In the genomic region with DNA sequence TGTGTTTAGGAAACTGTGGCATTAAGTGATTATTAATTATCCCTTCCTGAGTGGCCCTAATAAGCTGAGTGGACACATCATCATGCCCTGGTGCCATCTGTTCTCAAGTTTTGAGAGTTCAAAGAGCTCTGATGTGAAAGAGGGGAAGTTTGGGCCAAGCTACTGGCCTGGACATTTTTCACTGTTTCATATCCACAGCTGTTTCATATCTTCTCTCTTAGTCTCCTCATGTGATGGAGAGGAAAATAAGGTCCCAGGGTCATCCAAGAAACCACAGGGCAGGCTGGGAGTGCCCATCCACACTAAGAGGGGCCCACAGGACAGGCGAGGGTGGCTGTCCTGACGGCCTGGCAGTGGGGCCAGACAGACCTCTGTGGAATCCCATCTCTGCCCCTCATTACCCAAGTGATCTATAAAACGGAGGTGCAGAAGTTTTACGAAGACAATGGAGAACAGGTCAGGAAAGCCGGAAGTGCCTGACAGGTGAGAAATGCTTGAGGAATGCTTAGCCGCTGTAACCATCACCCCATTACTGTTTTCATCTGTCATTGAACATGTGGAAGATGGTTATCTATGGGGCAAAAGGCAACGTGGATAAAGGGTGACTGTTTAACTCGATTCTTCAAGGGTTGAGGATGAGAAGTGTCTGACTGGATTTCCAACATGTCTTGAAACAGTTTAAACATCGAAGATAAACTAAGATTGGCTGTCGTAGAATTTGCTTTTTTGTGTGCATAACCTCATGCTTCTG, we compare ENCODE assay signal across 11 cellular contexts. TPM values are rescaled to one million over a fixed set of nuclear protein-coding genes. Genes with fewer than 3 reads are reported as not detected.
A peak's percentile ranks its signal among the peaks of the same experiment; 100 is the strongest.
DNase-seq lines count a peak whose midpoint lies in the region; ATAC-seq, FAIRE-seq and TF ChIP-seq lines count a peak whose summit lies in the region.
"Had no signal": no experiment of that assay in that cellular context is flagged by ENCODE, and none has a peak within 500 bp of the region (broad histone marks: within the 10 kb centered on the region; RNA-seq: fewer than 3 reads in every experiment).

No MANE protein-coding gene starts in this region.

- POLR2A ChIA-PET in activated CD4-positive, alpha-beta T cell treated with anti-CD3 and anti-CD28 coated beads for 36 hours (lab: Charles Lee), result no interaction called here

- no peaks in the 10 kb centered on the region for H3K27me3 Mint-ChIP-seq in activated CD4-positive, alpha-beta T cell treated with anti-CD3 and anti-CD28 coated beads for 36 hours
- H3K27me3 Mint-ChIP-seq in stimulated activated naive B cell treated with anti-CD40 and anti-IgM and Interleukin-4, amounts not matched to agents 10 μg/mL and 1 μg/mL and 100 μg/mL, for 72 hours, result no peaks in the 10 kb centered on the region

- intact Hi-C loops in activated CD4-positive, alpha-beta T cell treated with anti-CD3 and anti-CD28 coated beads for 36 hours (cut with DNase I, micrococcal nuclease), result no loop called here

- CTCF ChIA-PET in activated CD4-positive, alpha-beta T cell treated with anti-CD3 and anti-CD28 coated beads for 36 hours (lab: Charles Lee), result interaction anchor here (0.9 to 3.5 kb wide), 2 partner anchors 14 to 136 kb away, joined by 3 to 24 read pairs; no protein-coding TSS in a partner anchor

- no peaks in the 10 kb centered on the region for H3K9me3 Mint-ChIP-seq in activated CD4-positive, alpha-beta T cell treated with anti-CD3 and anti-CD28 coated beads for 36 hours (ENCODE audit: low read depth)
- H3K9me3 Mint-ChIP-seq in stimulated activated naive B cell treated with anti-CD40 and anti-IgM and Interleukin-4, amounts not matched to agents 10 μg/mL and 1 μg/mL and 100 μg/mL, for 72 hours, result no peaks in the 10 kb centered on the region

- no peak for DNase-seq in activated CD4-positive, alpha-beta T cell treated with anti-CD3 and anti-CD28 coated beads for 36 hours
- no peak for DNase-seq in activated CD4-positive, alpha-beta T cell treated with anti-CD3 and anti-CD28 coated beads for 4 hours
- peak; percentile 41 for DNase-seq in RCC 7860 (ENCODE audit: low spot score)
- DNase-seq in foreskin fibroblast, result peak; percentile 62 to 71
- DNase-seq in stimulated activated naive B cell treated with anti-CD40 and anti-IgM and Interleukin-4, amounts not matched to agents 10 μg/mL and 1 μg/mL and 100 μg/mL, for 72 hours, result no peak
- DNase-seq in NOMO-1 treated with dmso at 0.1 percent for 144 hours (lab: John Stamatoyannopoulos, UW; ENCODE audit: unreplicated experiment), result no peak
- no peak for DNase-seq in activated gamma-delta T cell (lab: John Stamatoyannopoulos, UW)
- DNase-seq: Kasumi-1, left lung, NCI-H748 treated with DMSO at 0.1 percent for 48 hours had no signal

- H3K4me3 ChIP-seq in foreskin fibroblast (ENCODE audit: low read depth in 1 of 2, low read length in 2 of 2), result no peak overlapping the region
- H3K4me3 ChIP-seq: left lung had no signal

- H3K4me1 Mint-ChIP-seq in activated CD4-positive, alpha-beta T cell treated with anti-CD3 and anti-CD28 coated beads for 36 hours, result peaks cover 64% of the 10 kb centered on the region
- peaks cover 53 to 64% of the 10 kb centered on the region in 2 donors for H3K4me1 Mint-ChIP-seq in stimulated activated naive B cell treated with anti-CD40 and anti-IgM and Interleukin-4, amounts not matched to agents 10 μg/mL and 1 μg/mL and 100 μg/mL, for 72 hours

- FAIRE-seq in RCC 7860 (lab: Jason Lieb, UNC), result no peak

- ATAC-seq in activated CD4-positive, alpha-beta T cell treated with anti-CD3 and anti-CD28 coated beads for 36 hours, result no peak
- ATAC-seq in stimulated activated naive B cell treated with anti-CD40 and anti-IgM and Interleukin-4, amounts not matched to agents 10 μg/mL and 1 μg/mL and 100 μg/mL, for 72 hours (replicated peaks), result no peak
- ATAC-seq in HG02973 (IDR thresholded peaks at IDR 0.05; ENCODE audit: unreplicated experiment), result no peak
- ATAC-seq: left lung had no signal

- TF ChIP-seq CTCF in foreskin fibroblast (IDR thresholded peaks at IDR 0.05; ENCODE audit: low read depth, low read length), result no peak

- peaks cover 46% of the 10 kb centered on the region for H3K36me3 Mint-ChIP-seq in activated CD4-positive, alpha-beta T cell treated with anti-CD3 and anti-CD28 coated beads for 36 hours (ENCODE audit: low read depth)
- H3K36me3 Mint-ChIP-seq in stimulated activated naive B cell treated with anti-CD40 and anti-IgM and Interleukin-4, amounts not matched to agents 10 μg/mL and 1 μg/mL and 100 μg/mL, for 72 hours, result peaks cover 28 to 37% of the 10 kb centered on the region in 2 donors

- H3K4me3 Mint-ChIP-seq in activated CD4-positive, alpha-beta T cell treated with anti-CD3 and anti-CD28 coated beads for 36 hours, result no peak overlapping the region
- H3K4me3 Mint-ChIP-seq in stimulated activated naive B cell treated with anti-CD40 and anti-IgM and Interleukin-4, amounts not matched to agents 10 μg/mL and 1 μg/mL and 100 μg/mL, for 72 hours, result peak overlapping the region in 1 of 2 donors; percentile 19

- H3K27ac Mint-ChIP-seq in activated CD4-positive, alpha-beta T cell treated with anti-CD3 and anti-CD28 coated beads for 36 hours, result peak overlapping the region; percentile 52
- H3K27ac Mint-ChIP-seq in stimulated activated naive B cell treated with anti-CD40 and anti-IgM and Interleukin-4, amounts not matched to agents 10 μg/mL and 1 μg/mL and 100 μg/mL, for 72 hours, result peak overlapping the region; percentile 51

RNA-seq across cellular contexts. Expression of a gene that starts 17.1 kb away (rescaled TPM):
- total RNA-seq in activated CD4-positive, alpha-beta T cell treated with anti-CD3 and anti-CD28 coated beads for 36 hours, result 100 to 1,000 TPM in 1 of 2 experiments, 10 to 100 TPM in 1; 84.4 to 105 TPM

Comparison
In these comparisons a context has a peak if more than half of its experiments do, and no peak if none do; other contexts are left out.
1. DNase-seq: peak in RCC 7860 (single experiment) and foreskin fibroblast (2 of 2); none in activated CD4-positive, alpha-beta T cell treated with anti-CD3 and anti-CD28 coated beads for 36 hours (single experiment), activated CD4-positive, alpha-beta T cell treated with anti-CD3 and anti-CD28 coated beads for 4 hours (0 of 2), stimulated activated naive B cell treated with anti-CD40 and anti-IgM and Interleukin-4, amounts not matched to agents 10 μg/mL and 1 μg/mL and 100 μg/mL, for 72 hours (single experiment), NOMO-1 treated with dmso at 0.1 percent for 144 hours (single experiment) and activated gamma-delta T cell (single experiment).